16 cellular contexts compared by ENCODE assay signal in genomic region chr10:70300908-70301597, GRCh38. TPM values are rescaled to one million over a fixed set of nuclear protein-coding genes. Genes with fewer than 3 reads are reported as not detected.
DNase-seq lines count a peak whose midpoint lies in the region; ATAC-seq and TF ChIP-seq lines count a peak whose summit lies in the region.
"Had no signal": no experiment of that assay in that cellular context is flagged by ENCODE, and none has a peak within 500 bp of the region (broad histone marks: within the 10 kb centered on the region; RNA-seq: fewer than 3 reads in every experiment).

No MANE protein-coding gene starts in this region.

- H3K79me2 ChIP-seq in mammary epithelial cell (ENCODE audit: insufficient read depth, low read length), result no peaks in the 10 kb centered on the region

- no peaks in the 10 kb centered on the region for H4K20me1 ChIP-seq in mammary epithelial cell (ENCODE audit: insufficient read depth, low read length)
- H4K20me1 ChIP-seq: BLaER1 had no signal

- dilution Hi-C loops in mammary epithelial cell (cut with HindIII; ENCODE audit: low sequenced_read_pairs), result no loop called here

- H3K27me3 ChIP-seq in breast epithelium (no peaks in the 10 kb centered on the region), mammary epithelial cell (ENCODE audit: insufficient read depth, low read length) (no peaks in the 10 kb centered on the region), HL-60 (ENCODE audit: insufficient read depth, poor library complexity, severe bottlenecking) (no peaks in the 10 kb centered on the region), upper lobe of right lung (no peaks in the 10 kb centered on the region)
- H3K27me3 ChIP-seq: BLaER1 had no signal

- no peak overlapping the region for H3K4me2 ChIP-seq in mammary epithelial cell (ENCODE audit: insufficient read depth, low read depth, low read length)
- H3K4me2 ChIP-seq: BLaER1 had no signal

- no peak for DNase-seq in breast epithelium (ENCODE audit: low spot score in 2 of 2)
- DNase-seq in mammary epithelial cell, result no peak
- no peak for DNase-seq in HL-60 (ENCODE audit: low read depth in 1 of 2, low spot score in 1 of 2)
- peak; percentile 55 for DNase-seq in mesenteric fat pad (ENCODE audit: low spot score)
- DNase-seq in upper lobe of right lung, result no peak
- DNase-seq in cortex of kidney (lab: John Stamatoyannopoulos, UW), result no peak
- DNase-seq: AML-193; Calu3; CD4-positive, alpha-beta T cell; DMS 273 treated with DMSO at 0.1 percent for 48 hours had no signal

- CTCF ChIA-PET in mammary epithelial cell (lab: Charles Lee; ENCODE audit: low non-redundant PET), result no interaction called here

- no TSS peak for BruUV-seq in mammary epithelial cell (replicated peaks; lab: Mats Ljungman, UMichigan)

- H3K4me3 ChIP-seq in breast epithelium (no peak overlapping the region), mammary epithelial cell (replicated peaks in 1 of 3; ENCODE audit: insufficient read depth in 1 of 3, low read depth in 2 of 3, low read length in 3 of 3) (no peak overlapping the region), HL-60 (replicated peaks; ENCODE audit: insufficient read depth, low read length) (no peak overlapping the region), upper lobe of right lung (no peak overlapping the region)
- H3K4me3 ChIP-seq: BLaER1 had no signal

- H3K4me1 ChIP-seq in breast epithelium, result no peaks in the 10 kb centered on the region
- peaks cover 8% of the 10 kb centered on the region for H3K4me1 ChIP-seq in mammary epithelial cell (ENCODE audit: insufficient read depth, low read length)
- H3K4me1 ChIP-seq in upper lobe of right lung, result peaks cover 12% of the 10 kb centered on the region

- H3K9me3 ChIP-seq in breast epithelium (no peaks in the 10 kb centered on the region), mammary epithelial cell (replicated peaks; ENCODE audit: insufficient read depth, low read length) (no peaks in the 10 kb centered on the region), upper lobe of right lung (no peaks in the 10 kb centered on the region)
- H3K9me3 ChIP-seq: BLaER1 had no signal

- ATAC-seq in upper lobe of right lung (no peak), HG03520 (IDR thresholded peaks at IDR 0.05; ENCODE audit: unreplicated experiment) (no peak)
- ATAC-seq: HCT116 had no signal

- no peak for TF ChIP-seq POLR2A in breast epithelium (IDR thresholded peaks at IDR 0.05)

- TF ChIP-seq CTCF in breast epithelium (IDR thresholded peaks at IDR 0.05), result no peak
- TF ChIP-seq CTCF in mammary epithelial cell (conservative IDR thresholded peaks at IDR 0.05 in 1 of 2, IDR thresholded peaks at IDR 0.05 in 1 of 2; ENCODE audit: extremely low read depth in 1 of 2, insufficient read depth in 1 of 2, low read depth in 1 of 2, low read length in 2 of 2), result no peak
- TF ChIP-seq CTCF in HL-60 (IDR thresholded peaks at IDR 0.05; ENCODE audit: insufficient read depth, low read length), result no peak
- no peak for TF ChIP-seq CTCF in upper lobe of right lung (IDR thresholded peaks at IDR 0.05)

- no peak overlapping the region for H2AFZ ChIP-seq in mammary epithelial cell (ENCODE audit: low read depth, low read length)

- H3K9ac ChIP-seq in mammary epithelial cell (ENCODE audit: insufficient read depth, low read length), result no peak overlapping the region
- H3K9ac ChIP-seq: BLaER1 had no signal

- intact Hi-C loops in breast epithelium (cut with DNase I; ENCODE audit: low total_unique reads) (no loop called here), mammary epithelial cell (cut with micrococcal nuclease) (no loop called here), upper lobe of right lung (cut with DNase I) (no loop called here)

- in situ Hi-C loops in mammary epithelial cell (cut with MboI; ENCODE audit: low sequenced_read_pairs in 2 of 2), result no loop called here

- H3K36me3 ChIP-seq in breast epithelium (no peaks in the 10 kb centered on the region), mammary epithelial cell (ENCODE audit: insufficient read depth, low read length) (no peaks in the 10 kb centered on the region), upper lobe of right lung (no peaks in the 10 kb centered on the region)

- 91% methylated on average over 4 of the region's 19 CpGs for WGBS in mammary epithelial cell (ENCODE audit: low coverage, missing lambda C conversion rate)

- H3K27ac ChIP-seq in breast epithelium (peak overlapping the region; percentile 23 to 70), mammary epithelial cell (ENCODE audit: insufficient read depth, low read depth, low read length) (no peak overlapping the region), HL-60 (replicated peaks) (peak overlapping the region; percentile 86), upper lobe of right lung (peak overlapping the region; percentile 59)
- H3K27ac ChIP-seq: 22Rv1, BLaER1 had no signal

RNA-seq across cellular contexts. Expression of gene NPFFR1, which starts 17.2 kb away (rescaled TPM):
- total RNA-seq in breast epithelium (under 1 TPM in 1 of 3 donors, not detected in 2; 0.44 TPM), mammary epithelial cell (under 1 TPM in 1 of 2 donors, not detected in 1; under 0.01 TPM), mesenteric fat pad (not detected), upper lobe of right lung (1.1 TPM)
- polyA plus RNA-seq in mammary epithelial cell, result 0.01 TPM
- not detected for polyA minus RNA-seq in mammary epithelial cell
- total RNA-seq: Daoy, H4 had no signal
